8 cellular contexts compared by ENCODE assay signal in the genomic region with DNA sequence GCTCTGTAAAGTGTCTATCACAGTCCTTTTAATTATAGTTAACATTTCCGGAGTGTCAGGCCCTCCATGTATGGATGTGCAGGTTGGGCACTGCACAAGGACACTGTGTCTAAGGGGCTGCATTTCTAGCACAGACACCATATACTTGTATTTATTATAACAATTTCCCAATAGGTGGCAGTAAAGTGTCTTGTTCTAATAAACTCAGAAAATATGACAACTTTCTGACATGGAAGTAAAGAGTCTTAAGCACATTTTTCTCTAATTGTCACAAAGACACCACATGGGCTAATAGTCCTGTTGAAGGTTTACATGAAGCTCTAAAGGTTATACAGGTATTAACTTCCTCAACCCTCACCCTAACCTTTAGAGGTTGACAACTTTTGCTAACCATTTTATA.
A peak's percentile ranks its signal among the peaks of the same experiment; 100 is the strongest.
DNase-seq lines count a peak whose midpoint lies in the region; ATAC-seq and TF ChIP-seq lines count a peak whose summit lies in the region.

No MANE protein-coding gene starts in this region.

- no peak overlapping the region for H3K4me3 ChIP-seq in coronary artery

- DNase-seq in SW480 (ENCODE audit: low spot score) (peak; percentile 63), kidney tubule cell (ENCODE audit: low spot score) (peak; percentile 41), GF-D8 (lab: John Stamatoyannopoulos, UW) (no peak), coronary artery (ENCODE audit: low spot score) (no peak), globus pallidus (ENCODE audit: low spot score) (no peak)
- DNase-seq in stimulated activated naive CD4-positive, alpha-beta T cell treated with Interleukin-2 at 50 U/mL for 16 hours (lab: John Stamatoyannopoulos, UW) = no peak

- peak; percentile 55 for ATAC-seq in HG02981 (IDR thresholded peaks at IDR 0.05; ENCODE audit: unreplicated experiment)

- peak; percentile 44 for TF ChIP-seq CTCF in C4-2B (conservative IDR thresholded peaks at IDR 0.05)
- TF ChIP-seq CTCF in coronary artery (IDR thresholded peaks at IDR 0.05) = no peak

- H3K27ac ChIP-seq in C4-2B (no peak overlapping the region), coronary artery (no peak overlapping the region)

Comparison
In these comparisons a context has a peak if more than half of its experiments do, and no peak if none do; other contexts are left out.
1. DNase-seq: peak in SW480 (single experiment) and kidney tubule cell (single experiment); none in stimulated activated naive CD4-positive, alpha-beta T cell treated with Interleukin-2 at 50 U/mL for 16 hours (single experiment), GF-D8 (single experiment), coronary artery (single experiment) and globus pallidus (single experiment).